Comparison of ENCODE assay signal across 8 cellular contexts in the genomic region with DNA sequence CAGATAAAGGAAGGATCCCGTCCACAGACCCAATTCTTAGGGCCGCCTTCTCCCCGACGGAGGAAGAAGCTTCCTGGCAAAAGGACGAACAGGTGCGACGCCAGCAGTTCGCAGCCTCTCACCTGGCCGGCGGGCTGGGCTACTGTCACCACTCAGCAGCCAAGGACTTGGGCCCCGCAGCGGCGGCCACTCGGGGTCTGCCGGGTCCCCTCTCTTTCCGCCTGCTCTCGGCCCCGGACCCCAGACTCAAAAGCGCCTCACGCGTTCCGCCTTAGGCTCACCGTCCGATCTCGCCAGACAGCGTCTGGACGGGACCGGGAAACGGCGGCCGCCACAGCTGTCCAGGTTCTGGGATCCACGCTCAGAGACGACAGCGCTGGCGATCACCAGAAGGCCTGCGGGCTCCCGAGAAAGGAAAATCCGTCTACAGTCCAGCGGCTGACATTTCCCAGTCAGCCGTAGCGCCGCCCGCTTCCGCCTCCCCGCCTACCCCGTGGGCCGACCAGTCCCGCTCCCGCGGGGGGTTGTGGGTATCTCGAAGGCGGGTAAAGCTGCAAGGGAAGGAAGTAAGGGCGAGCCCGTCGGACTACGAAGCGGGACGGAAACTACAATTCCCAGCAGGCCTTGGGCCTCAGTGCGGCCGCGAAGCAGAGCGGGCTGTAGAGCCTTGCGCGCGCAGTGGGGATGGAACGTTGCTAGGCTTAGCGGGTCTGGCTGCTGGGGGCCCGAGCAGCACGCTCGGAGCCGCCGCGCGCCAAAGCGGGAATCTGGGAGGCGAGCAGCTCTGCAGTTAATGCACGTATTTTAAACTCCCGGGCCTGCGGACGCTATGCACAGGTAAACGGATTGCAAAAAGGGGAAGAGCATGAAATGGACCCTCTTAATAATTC. TPM values are rescaled to one million over a fixed set of nuclear protein-coding genes. Genes with fewer than 3 reads are reported as not detected.
DNase-seq lines count a peak whose midpoint lies in the region; ATAC-seq and TF ChIP-seq lines count a peak whose summit lies in the region.

LMBRD2 (minus strand) TSS at position 454 of the 890 bp plus-strand sequence. CDS start 8,538 bp downstream, outside the sequence.
SKP2 (plus strand) TSS at position 678 of the 890 bp plus-strand sequence; CDS start at position 830, 152 bp downstream.

- CTCF ChIA-PET in Panc1 (lab: Charles Lee): interaction anchor here (0.6 kb wide), 1 partner anchor 10 kb away, joined by 5 read pairs; no protein-coding TSS in a partner anchor

- TF ChIP-seq CTCF in Panc1 (IDR thresholded peaks at IDR 0.05): no peak

- BruUV-seq in Panc1 (replicated peaks; lab: Mats Ljungman, UMichigan): no TSS peak

- H3K4me1 ChIP-seq in Panc1 (ENCODE audit: control insufficient read depth, insufficient read depth, low read length) (peaks cover 10% of the 10 kb centered on the region; the same call in 1 of the 2 replicates), muscle layer of colon (ENCODE audit: insufficient read depth, low read length) (peaks cover 15% of the 10 kb centered on the region)

- H3K4me3 ChIP-seq in Panc1 (ENCODE audit: low read depth in 2 of 2, low read length in 2 of 2) (peak within 1 kb of the TSS; percentile 79 to 97), muscle layer of colon (ENCODE audit: low read depth in 1 of 2, low read length in 2 of 2) (peak within 1 kb of the TSS; percentile 85 to 93)

- peaks cover 23% of the 10 kb centered on the region for H3K36me3 Mint-ChIP-seq in activated T-cell treated with anti-CD3 and anti-CD28 coated beads, Interleukin-2, amount 50 U/mL, for 4 hours (ENCODE audit: insufficient read depth)

- in situ Hi-C loops in Panc1 (cut with HindIII; ENCODE audit: low pct_unique_long_range_greater_than_20kb, low sequenced_read_pairs): no loop called here

- H3K9ac ChIP-seq in muscle layer of colon (ENCODE audit: low read length): peak within 1 kb of the TSS; percentile 48

- no peaks in the 10 kb centered on the region for H3K27me3 ChIP-seq in Panc1 (ENCODE audit: control insufficient read depth, insufficient read depth, low read length)
- no peaks in the 10 kb centered on the region for H3K27me3 ChIP-seq in muscle layer of colon (ENCODE audit: control insufficient read depth in 1 of 2, insufficient read depth in 2 of 2, low read length in 2 of 2)

- H3K36me3 ChIP-seq in Panc1 (ENCODE audit: control insufficient read depth, insufficient read depth, low read length) (peaks cover 5% of the 10 kb centered on the region; the same call in 1 of the 2 replicates), muscle layer of colon (ENCODE audit: insufficient read depth, low read length) (peaks cover 13% of the 10 kb centered on the region)

- peak within 1 kb of the TSS; percentile 92 for H3K4me3 Mint-ChIP-seq in activated T-cell treated with anti-CD3 and anti-CD28 coated beads, Interleukin-2, amount 50 U/mL, for 4 hours

- no peaks in the 10 kb centered on the region for H3K9me3 Mint-ChIP-seq in activated T-cell treated with anti-CD3 and anti-CD28 coated beads, Interleukin-2, amount 50 U/mL, for 4 hours

- ATAC-seq in GM21723 (IDR thresholded peaks at IDR 0.05; ENCODE audit: unreplicated experiment) (peak; percentile 98), Panc1 (peak; percentile 99), esophagus mucosa (peak; percentile 98)
- peak; percentile 97 to 99 for ATAC-seq in activated T-cell treated with anti-CD3 and anti-CD28 coated beads, Interleukin-2, amount 50 U/mL, for 4 hours

- DNase-seq in DMS53 (lab: John Stamatoyannopoulos, UW) (peak; percentile 97), KG1 (lab: John Stamatoyannopoulos, UW) (peak; percentile 91), Panc1 (ENCODE audit: low read depth, low spot score) (peak; percentile 94)
- peak; percentile 93 for DNase-seq in activated T-cell treated with anti-CD3 and anti-CD28 coated beads, Interleukin-2, amount 50 U/mL, for 4 hours
- peak; percentile 94 for DNase-seq in stimulated activated CD8-positive, alpha-beta memory T cell treated with anti-CD3 and anti-CD28 coated beads, Interleukin-7, amount 100 ng/mL, for 24 hours (ENCODE audit: low read depth)

- POLR2A ChIA-PET in Panc1 (lab: Charles Lee): no interaction called here

- H3K27ac ChIP-seq in Panc1 (ENCODE audit: low read length) (peak within 1 kb of the TSS; percentile 97), muscle layer of colon (ENCODE audit: low read depth, low read length) (peak within 1 kb of the TSS; percentile 84)

- H3K9me3 ChIP-seq in Panc1 (ENCODE audit: control insufficient read depth, insufficient read depth, low read depth, low read length): no peaks in the 10 kb centered on the region
- H3K9me3 ChIP-seq in muscle layer of colon (ENCODE audit: low read length): no peaks in the 10 kb centered on the region

- intact Hi-C loops in Panc1 (cut with micrococcal nuclease; ENCODE audit: unreplicated experiment): no loop called here

- H3K27me3 Mint-ChIP-seq in activated T-cell treated with anti-CD3 and anti-CD28 coated beads, Interleukin-2, amount 50 U/mL, for 4 hours (ENCODE audit: low read depth): no peaks in the 10 kb centered on the region

- peaks cover 55% of the 10 kb centered on the region for H3K4me1 Mint-ChIP-seq in activated T-cell treated with anti-CD3 and anti-CD28 coated beads, Interleukin-2, amount 50 U/mL, for 4 hours (ENCODE audit: low read depth)

RNA-seq across cellular contexts. Expression of gene LMBRD2, which starts in this region (rescaled TPM):
- total RNA-seq in Panc1 (2021; ENCODE audit: unreplicated experiment) (7.1 TPM), esophagus mucosa (5.8 TPM)
- polyA plus RNA-seq in Panc1 (2012; ENCODE audit: insufficient read length): 2.0 TPM
- total RNA-seq in activated T-cell treated with anti-CD3 and anti-CD28 coated beads, Interleukin-2, amount 50 U/mL, for 4 hours: 1 to 10 TPM; 6.7 to 8.7 (median 6.8) TPM

RNA-seq across cellular contexts. Expression of gene SKP2, which starts in this region (rescaled TPM):
- total RNA-seq in Panc1 (2021; ENCODE audit: unreplicated experiment) (21.5 TPM), esophagus mucosa (27.4 TPM)
- 14.6 TPM for polyA plus RNA-seq in Panc1 (2012; ENCODE audit: insufficient read length)
- total RNA-seq in activated T-cell treated with anti-CD3 and anti-CD28 coated beads, Interleukin-2, amount 50 U/mL, for 4 hours: 10 to 100 TPM; 31.2 to 43.2 (median 31.2) TPM

Comparison
In these comparisons a context has a peak if more than half of its experiments do, and no peak if none do; other contexts are left out.
1. Peak in every context shown above with its lines: DNase-seq, ATAC-seq, H3K4me3 ChIP-seq and H3K27ac ChIP-seq.